In the genomic region with DNA sequence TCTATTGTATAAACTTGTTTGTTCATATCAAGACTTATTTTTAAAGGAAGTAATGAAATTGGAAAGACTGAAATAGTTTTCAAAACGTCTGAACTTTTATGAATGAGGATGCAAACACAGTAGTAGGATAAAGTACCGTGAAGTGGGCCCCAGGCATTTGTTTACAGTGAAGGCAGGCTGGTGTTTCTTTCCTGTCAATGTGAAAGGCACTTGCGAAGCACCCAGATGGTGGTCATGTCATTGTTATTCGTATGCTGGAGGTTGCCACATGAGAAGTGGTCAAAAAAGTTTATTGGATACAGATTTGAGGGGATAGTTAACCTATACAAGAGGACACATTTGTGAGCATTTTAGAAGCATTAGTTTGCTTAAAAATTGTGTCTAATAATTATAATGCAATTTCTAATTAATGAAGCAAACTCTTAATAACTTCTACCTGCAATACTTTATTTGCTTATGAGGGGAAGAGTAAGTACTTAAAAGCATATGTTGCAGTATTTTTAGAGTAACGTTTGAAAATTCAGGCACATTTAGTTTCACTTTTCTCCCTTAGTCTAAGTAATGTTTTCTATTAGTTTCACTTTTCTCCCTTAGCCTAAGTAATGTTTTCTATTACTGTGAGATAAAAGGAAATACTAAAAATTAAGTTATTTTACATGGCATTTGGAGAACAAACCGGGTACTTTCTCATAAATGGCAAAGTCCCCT, we compare ENCODE assay signal across 9 cellular contexts.
DNase-seq lines count a peak whose midpoint lies in the region; ATAC-seq and TF ChIP-seq lines count a peak whose summit lies in the region.
"Had no signal": no experiment of that assay in that cellular context is flagged by ENCODE, and none has a peak within 500 bp of the region (broad histone marks: within the 10 kb centered on the region; RNA-seq: fewer than 3 reads in every experiment).

No MANE protein-coding gene starts in this region.

- no peak overlapping the region for H2BK120ac ChIP-seq in neuronal stem cell (ENCODE audit: low read depth, low read length)

- H2AK5ac ChIP-seq in neuronal stem cell (ENCODE audit: low read depth, low read length): no peak overlapping the region

- no peak overlapping the region for H2BK15ac ChIP-seq in neuronal stem cell (ENCODE audit: low read length)

- no peaks in the 10 kb centered on the region for H3K79me1 ChIP-seq in neuronal stem cell (ENCODE audit: low read depth, low read length)

- H3K14ac ChIP-seq in neuronal stem cell (ENCODE audit: low read length): no peak overlapping the region

- H3K18ac ChIP-seq in neuronal stem cell (ENCODE audit: low read length): no peak overlapping the region

- WGBS in sigmoid colon, 2 donors: 20 to 29% methylated on average over 6 of the region's 6 CpGs
- WGBS in neuronal stem cell (ENCODE audit: extremely low coverage in 2 of 2, insufficient read length in 2 of 2, insufficient replicate concordance in 1 of 2), 2 donors: no CpG with 5 or more reads among the region's 6 CpGs

- TF ChIP-seq EP300 in sigmoid colon (IDR thresholded peaks at IDR 0.05): peak in 1 of 4 donors; percentile 23

- H2AFZ ChIP-seq in neuronal stem cell (ENCODE audit: low read length): no peak overlapping the region

- no peak for TF ChIP-seq POLR2A in sigmoid colon (IDR thresholded peaks at IDR 0.05)

- H3K4me1 ChIP-seq in effector memory CD4-positive, alpha-beta T cell (ENCODE audit: control insufficient read depth, insufficient read depth, low read length, poor library complexity, severe bottlenecking): no peaks in the 10 kb centered on the region
- H3K4me1 ChIP-seq in sigmoid colon (peaks cover 0 to 31% (median 24%) of the 10 kb centered on the region in 4 donors), neuronal stem cell (ENCODE audit: control insufficient read depth in 2 of 2, insufficient read depth in 1 of 2, low read depth in 1 of 2, low read length in 2 of 2) (peaks cover 8 to 10% of the 10 kb centered on the region in 2 donors)

- H4K8ac ChIP-seq in neuronal stem cell (ENCODE audit: low read depth, low read length): no peak overlapping the region

- peak; percentile 66 for ATAC-seq in GM18502 (IDR thresholded peaks at IDR 0.05; ENCODE audit: poor library complexity, unreplicated experiment)

- TF ChIP-seq CTCF in sigmoid colon (IDR thresholded peaks at IDR 0.05): no peak

- intact Hi-C loops in sigmoid colon (cut with DNase I): no loop called here

- H3K27me3 ChIP-seq in effector memory CD4-positive, alpha-beta T cell (replicated peaks; ENCODE audit: control insufficient read depth, insufficient read depth, low read length, poor library complexity, severe bottlenecking): no peaks in the 10 kb centered on the region
- H3K27me3 ChIP-seq in sigmoid colon: no peaks in the 10 kb centered on the region
- H3K27me3 ChIP-seq in neuronal stem cell (ENCODE audit: control insufficient read depth in 3 of 3, insufficient read depth in 3 of 3, low read depth in 1 of 3, low read length in 3 of 3): no peaks in the 10 kb centered on the region

- H4K91ac ChIP-seq in neuronal stem cell (ENCODE audit: low read depth, low read length, poor library complexity): no peak overlapping the region

- no peak overlapping the region for H3K9ac ChIP-seq in neuronal stem cell (ENCODE audit: low read depth, low read length, poor library complexity)

- peak; percentile 51 for DNase-seq in M059J (ENCODE audit: low read depth)
- DNase-seq in effector memory CD4-positive, alpha-beta T cell: no peak
- no peak for DNase-seq in sigmoid colon
- no peak for DNase-seq in neuronal stem cell (ENCODE audit: low spot score)
- no peak for DNase-seq in NCI-H2196 (lab: John Stamatoyannopoulos, UW; ENCODE audit: unreplicated experiment)
- DNase-seq in stimulated activated CD4-positive, alpha-beta T cell treated with anti-CD3 and anti-CD28 coated beads, Interleukin-2, amount 100 ng/mL, for 48 hours: no peak
- no peak for DNase-seq in KG1 (lab: John Stamatoyannopoulos, UW)
- DNase-seq: activated naive CD4-positive, alpha-beta T cell treated with anti-CD3 and anti-CD28 coated beads, Interleukin-2, amount 50 U/mL, for 16 hours had no signal

- no peak overlapping the region for H2BK5ac ChIP-seq in neuronal stem cell (ENCODE audit: low read length)

- no peaks in the 10 kb centered on the region for H3K36me3 ChIP-seq in effector memory CD4-positive, alpha-beta T cell (ENCODE audit: control insufficient read depth, insufficient read depth, low read length)
- no peaks in the 10 kb centered on the region for H3K36me3 ChIP-seq in sigmoid colon
- peaks cover 0 to 88% of the 10 kb centered on the region in 2 donors for H3K36me3 ChIP-seq in neuronal stem cell (replicated peaks in 1 of 2; ENCODE audit: control insufficient read depth in 2 of 2, insufficient read depth in 2 of 2, low read length in 2 of 2)

- H3K9me3 ChIP-seq in effector memory CD4-positive, alpha-beta T cell (ENCODE audit: control insufficient read depth, low read length): no peaks in the 10 kb centered on the region
- H3K9me3 ChIP-seq in sigmoid colon (no peaks in the 10 kb centered on the region), neuronal stem cell (replicated peaks in 1 of 2; ENCODE audit: control insufficient read depth in 2 of 2, insufficient read depth in 1 of 2, low read depth in 1 of 2, low read length in 2 of 2) (peaks cover 0 to 2% of the 10 kb centered on the region in 2 donors)

- peak overlapping the region; percentile 45 for H3K4me3 ChIP-seq in effector memory CD4-positive, alpha-beta T cell (ENCODE audit: insufficient read depth, low read depth, low read length, poor library complexity, severe bottlenecking)
- H3K4me3 ChIP-seq in sigmoid colon (peak overlapping the region in 3 of 4 donors; percentile 14 to 24 (median 23)), neuronal stem cell (ENCODE audit: low read length in 2 of 2) (no peak overlapping the region)

- no peak overlapping the region for H3K4ac ChIP-seq in neuronal stem cell (ENCODE audit: low read length)

- no peak overlapping the region for H3K23ac ChIP-seq in neuronal stem cell (ENCODE audit: low read depth, low read length, poor library complexity)

- H2BK12ac ChIP-seq in neuronal stem cell (ENCODE audit: low read length): no peak overlapping the region

- H3K4me2 ChIP-seq in neuronal stem cell (ENCODE audit: insufficient read depth, low read length, poor library complexity, severe bottlenecking): no peak overlapping the region

- peak overlapping the region; percentile 9 for H3K27ac ChIP-seq in effector memory CD4-positive, alpha-beta T cell (ENCODE audit: insufficient read depth, low read length, poor library complexity, severe bottlenecking)
- peak overlapping the region; percentile 45 to 70 (median 62) for H3K27ac ChIP-seq in sigmoid colon
- H3K27ac ChIP-seq in neuronal stem cell (replicated peaks; ENCODE audit: low read length): no peak overlapping the region

Comparison
In these comparisons a context has a peak if more than half of its experiments do, and no peak if none do; other contexts are left out.
1. H3K4me3 ChIP-seq: peak in effector memory CD4-positive, alpha-beta T cell (single experiment) and sigmoid colon (3 of 4); none in neuronal stem cell (0 of 2).